15 cellular contexts compared by ENCODE assay signal in genomic region chr5:131534995-131535394, GRCh38.
DNase-seq lines count a peak whose midpoint lies in the region; ATAC-seq and TF ChIP-seq lines count a peak whose summit lies in the region.
"Had no signal": no experiment of that assay in that cellular context is flagged by ENCODE, and none has a peak within 500 bp of the region (broad histone marks: within the 10 kb centered on the region; RNA-seq: fewer than 3 reads in every experiment).

No MANE protein-coding gene starts in this region.

- no peak overlapping the region for H2AFZ ChIP-seq in neural progenitor cell (replicated peaks)

- peaks cover 6% of the 10 kb centered on the region for H3K36me3 ChIP-seq in CD4-positive, CD25-positive, alpha-beta regulatory T cell (ENCODE audit: control insufficient read depth, insufficient read depth, low read length)
- H3K36me3 ChIP-seq in neural progenitor cell, result no peaks in the 10 kb centered on the region
- H3K36me3 ChIP-seq: upper lobe of right lung had no signal

- H3K36me3 Mint-ChIP-seq in CD4-positive, CD25-positive, alpha-beta regulatory T cell, result peaks cover 12% of the 10 kb centered on the region
- peaks cover 7% of the 10 kb centered on the region for H3K36me3 Mint-ChIP-seq in neural progenitor cell

- peak overlapping the region; percentile 17 for H3K27ac ChIP-seq in CD4-positive, CD25-positive, alpha-beta regulatory T cell (ENCODE audit: insufficient read depth, low read length, poor library complexity, severe bottlenecking)
- no peak overlapping the region for H3K27ac ChIP-seq in neural progenitor cell
- H3K27ac ChIP-seq: BLaER1 treated with 17β-estradiol and CSF1 and Interleukin-3, amounts not matched to agents 10 nM and 100 nM; KMS-11; upper lobe of right lung had no signal

- H3K4me3 Mint-ChIP-seq in CD4-positive, CD25-positive, alpha-beta regulatory T cell, result peak overlapping the region; percentile 13 to 67 (median 37)
- H3K4me3 Mint-ChIP-seq in neural progenitor cell, result no peak overlapping the region

- H3K27me3 ChIP-seq in CD4-positive, CD25-positive, alpha-beta regulatory T cell (ENCODE audit: control insufficient read depth, insufficient read depth, low read length), result no peaks in the 10 kb centered on the region
- H3K27me3 ChIP-seq in neural progenitor cell, result no peaks in the 10 kb centered on the region
- H3K27me3 ChIP-seq: BLaER1 treated with 17β-estradiol and CSF1 and Interleukin-3, amounts not matched to agents 10 nM and 100 nM; upper lobe of right lung had no signal

- TF ChIP-seq CTCF in fibroblast of mammary gland (conservative IDR thresholded peaks at IDR 0.05; ENCODE audit: control insufficient read depth, insufficient read depth, low read depth, low read length) (no peak), neural progenitor cell (IDR thresholded peaks at IDR 0.05) (no peak)

- peaks cover 67% of the 10 kb centered on the region for H3K4me1 ChIP-seq in CD4-positive, CD25-positive, alpha-beta regulatory T cell (ENCODE audit: control insufficient read depth, insufficient read depth, low read length, poor library complexity, severe bottlenecking)
- no peaks in the 10 kb centered on the region for H3K4me1 ChIP-seq in neural progenitor cell
- H3K4me1 ChIP-seq: upper lobe of right lung had no signal

- H3K79me2 ChIP-seq in neural progenitor cell (ENCODE audit: low read depth), result no peaks in the 10 kb centered on the region

- no peaks in the 10 kb centered on the region for H3K9me3 ChIP-seq in CD4-positive, CD25-positive, alpha-beta regulatory T cell (ENCODE audit: control insufficient read depth in 2 of 2, low read length in 2 of 2)
- H3K9me3 ChIP-seq in neural progenitor cell (ENCODE audit: low read depth), result no peaks in the 10 kb centered on the region
- H3K9me3 ChIP-seq: upper lobe of right lung had no signal

- H3F3A ChIP-seq in neural progenitor cell (ENCODE audit: low read depth), result no peaks in the 10 kb centered on the region

- H3K4me2 ChIP-seq in neural progenitor cell, result no peak overlapping the region
- H3K4me2 ChIP-seq: BLaER1 treated with 17β-estradiol and CSF1 and Interleukin-3, amounts not matched to agents 10 nM and 100 nM; KMS-11 had no signal

- no peak for DNase-seq in CD4-positive, CD25-positive, alpha-beta regulatory T cell
- DNase-seq in DMS 273 (lab: John Stamatoyannopoulos, UW; ENCODE audit: unreplicated experiment) (peak; percentile 86), NCI-H69 (lab: John Stamatoyannopoulos, UW) (peak; percentile 90), fibroblast of mammary gland (ENCODE audit: low read depth) (peak; percentile 28), neural progenitor cell (ENCODE audit: low spot score) (no peak), NCI-H526 (lab: John Stamatoyannopoulos, UW) (no peak)
- DNase-seq: hypothalamus; NCI-H1417 treated with DMSO at 0.1 percent for 48 hours; SIG-M5; stimulated activated CD8-positive, alpha-beta memory T cell treated with anti-CD3 and anti-CD28 coated beads, Interleukin-4, amount 100 ng/mL, for 48 hours; upper lobe of right lung had no signal

- peaks cover 50 to 85% (median 73%) of the 10 kb centered on the region in 4 donors for H3K4me1 Mint-ChIP-seq in CD4-positive, CD25-positive, alpha-beta regulatory T cell
- peaks cover 12% of the 10 kb centered on the region for H3K4me1 Mint-ChIP-seq in neural progenitor cell

- no peak overlapping the region for H3K9ac ChIP-seq in neural progenitor cell
- H3K9ac ChIP-seq: BLaER1 treated with 17β-estradiol and CSF1 and Interleukin-3, amounts not matched to agents 10 nM and 100 nM; KMS-11 had no signal

- H3K27me3 Mint-ChIP-seq in CD4-positive, CD25-positive, alpha-beta regulatory T cell, result no peaks in the 10 kb centered on the region
- H3K27me3 Mint-ChIP-seq in neural progenitor cell (ENCODE audit: insufficient read depth, low read depth), result no peaks in the 10 kb centered on the region

- TF ChIP-seq POLR2A in GM18505 (IDR thresholded peaks at IDR 0.05; ENCODE audit: borderline replicate concordance, extremely low read depth, insufficient read depth, insufficient read length), result no peak

- no peaks in the 10 kb centered on the region for H3K9me3 Mint-ChIP-seq in CD4-positive, CD25-positive, alpha-beta regulatory T cell
- H3K9me3 Mint-ChIP-seq in neural progenitor cell, result no peaks in the 10 kb centered on the region

- ATAC-seq in CD4-positive, CD25-positive, alpha-beta regulatory T cell (ENCODE audit: low read depth in 2 of 2), result no peak
- no peak for ATAC-seq in GM18505 (IDR thresholded peaks at IDR 0.05; ENCODE audit: unreplicated experiment)
- ATAC-seq: left lobe of liver, upper lobe of right lung had no signal

- peak overlapping the region in 1 of 3 donors; percentile 53 for H3K27ac Mint-ChIP-seq in CD4-positive, CD25-positive, alpha-beta regulatory T cell
- no peak overlapping the region for H3K27ac Mint-ChIP-seq in neural progenitor cell

- no peaks in the 10 kb centered on the region for H4K20me1 ChIP-seq in neural progenitor cell (ENCODE audit: low read depth)
- H4K20me1 ChIP-seq: BLaER1 treated with 17β-estradiol and CSF1 and Interleukin-3, amounts not matched to agents 10 nM and 100 nM had no signal

- H3K4me3 ChIP-seq in CD4-positive, CD25-positive, alpha-beta regulatory T cell (ENCODE audit: low read depth, low read length), result peak overlapping the region; percentile 16
- H3K4me3 ChIP-seq in fibroblast of mammary gland (ENCODE audit: control insufficient read depth, low read depth, low read length) (no peak overlapping the region), neural progenitor cell (no peak overlapping the region)
- H3K4me3 ChIP-seq: BLaER1 treated with 17β-estradiol and CSF1 and Interleukin-3, amounts not matched to agents 10 nM and 100 nM; upper lobe of right lung had no signal

Comparison
In these comparisons a context has a peak if more than half of its experiments do, and no peak if none do; other contexts are left out.
1. DNase-seq: peak in DMS 273 (single experiment), NCI-H69 (single experiment) and fibroblast of mammary gland (single experiment); none in CD4-positive, CD25-positive, alpha-beta regulatory T cell (0 of 3), neural progenitor cell (single experiment) and NCI-H526 (0 of 2).